ENCODE assay signal across 20 cellular contexts in genomic region chr5:117881426-117882230, GRCh38.
"Had no signal": no experiment of that assay in that cellular context is flagged by ENCODE, and none has a peak within 500 bp of the region (broad histone marks: within the 10 kb centered on the region; RNA-seq: fewer than 3 reads in every experiment).

No MANE protein-coding gene starts in this region.

- H3K4me1 Mint-ChIP-seq: activated CD4-positive, alpha-beta T cell treated with anti-CD3 and anti-CD28 coated beads, Interleukin-2, amount 10 ng/mL, durations not matched to agents 24 days and 14 days had no signal

- ATAC-seq: activated CD8-positive, alpha-beta T cell treated with anti-CD3 and anti-CD28 coated beads for 36 hours; left lobe of liver; natural killer cell treated with Interleukin-12 subunit alpha and Interleukin-12 subunit beta and Interleukin-15 and Interleukin-18, amount 100 ng/mL, for 72 hours had no signal

- H3K27me3 Mint-ChIP-seq: activated CD4-positive, alpha-beta T cell treated with anti-CD3 and anti-CD28 coated beads, Interleukin-2, amount 10 ng/mL, durations not matched to agents 24 days and 14 days; activated CD8-positive, alpha-beta T cell treated with anti-CD3 and anti-CD28 coated beads for 36 hours; natural killer cell treated with Interleukin-12 subunit alpha and Interleukin-12 subunit beta and Interleukin-15 and Interleukin-18, amount 100 ng/mL, for 72 hours had no signal

- H3K36me3 Mint-ChIP-seq: mesothelial cell of epicardium; natural killer cell treated with Interleukin-12 subunit alpha and Interleukin-12 subunit beta and Interleukin-15 and Interleukin-18, amount 100 ng/mL, for 72 hours had no signal

- H3K36me3 ChIP-seq: brain microvascular endothelial cell, tibial artery had no signal

- H3K4me3 Mint-ChIP-seq: activated CD4-positive, alpha-beta T cell treated with anti-CD3 and anti-CD28 coated beads, Interleukin-2, amount 10 ng/mL, durations not matched to agents 24 days and 14 days; activated CD8-positive, alpha-beta T cell treated with anti-CD3 and anti-CD28 coated beads for 36 hours; mesothelial cell of epicardium; natural killer cell treated with Interleukin-12 subunit alpha and Interleukin-12 subunit beta and Interleukin-15 and Interleukin-18, amount 100 ng/mL, for 72 hours had no signal

- DNase-seq: activated CD4-positive, alpha-beta T cell treated with anti-CD3 and anti-CD28 coated beads, Interleukin-2, amount 10 ng/mL, durations not matched to agents 24 days and 14 days; activated CD8-positive, alpha-beta T cell treated with anti-CD3 and anti-CD28 coated beads for 36 hours; activated effector memory CD4-positive, alpha-beta T cell treated with Interleukin-2 at 50 U/mL for 16 hours; activated naive CD4-positive, alpha-beta T cell treated with anti-CD3 and anti-CD28 coated beads, Interleukin-2, amount 50 U/mL, for 16 hours; activated T-cell treated with anti-CD3 and anti-CD28 coated beads, Interleukin-2, amount 50 U/mL, for 48 hours; aorta; brain microvascular endothelial cell; central memory CD4-positive, alpha-beta T cell; head of caudate nucleus; nucleus accumbens; retina; stimulated activated CD4-positive, alpha-beta T cell treated with anti-CD3 and anti-CD28 coated beads, Interleukin-12 subunit alpha, Interleukin-12 subunit beta, amount 100 ng/mL, for 4 hours; stimulated activated CD4-positive, alpha-beta T cell treated with anti-CD3 and anti-CD28 coated beads, Interleukin-1b, Interleukin-23, amount 100 ng/mL, for 48 hours; stimulated activated naive CD4-positive, alpha-beta T cell treated with Interleukin-2 at 50 U/mL for 16 hours; T1000; tibial artery had no signal

- H3K27ac Mint-ChIP-seq: activated CD4-positive, alpha-beta T cell treated with anti-CD3 and anti-CD28 coated beads, Interleukin-2, amount 10 ng/mL, durations not matched to agents 24 days and 14 days; activated CD8-positive, alpha-beta T cell treated with anti-CD3 and anti-CD28 coated beads for 36 hours; mesothelial cell of epicardium; natural killer cell treated with Interleukin-12 subunit alpha and Interleukin-12 subunit beta and Interleukin-15 and Interleukin-18, amount 100 ng/mL, for 72 hours had no signal

- H3K27ac ChIP-seq: brain microvascular endothelial cell, coronary artery, tibial artery had no signal

- H3K4me1 ChIP-seq: tibial artery had no signal

- H3K9me3 Mint-ChIP-seq: activated CD4-positive, alpha-beta T cell treated with anti-CD3 and anti-CD28 coated beads, Interleukin-2, amount 10 ng/mL, durations not matched to agents 24 days and 14 days; mesothelial cell of epicardium had no signal

- H3K27me3 ChIP-seq: brain microvascular endothelial cell, tibial artery had no signal

- H3K9me3 ChIP-seq: tibial artery had no signal

- H3K4me3 ChIP-seq: coronary artery, tibial artery had no signal
